24 cellular contexts compared by ENCODE assay signal in genomic region chr2:238030422-238031155, GRCh38. TPM values are rescaled to one million over a fixed set of nuclear protein-coding genes. Genes with fewer than 3 reads are reported as not detected.
DNase-seq lines count a peak whose midpoint lies in the region; ATAC-seq and TF ChIP-seq lines count a peak whose summit lies in the region.
"Had no signal": no experiment of that assay in that cellular context is flagged by ENCODE, and none has a peak within 500 bp of the region (broad histone marks: within the 10 kb centered on the region; RNA-seq: fewer than 3 reads in every experiment).

No MANE protein-coding gene starts in this region.

- no peaks in the 10 kb centered on the region for H4K20me1 ChIP-seq in OCI-LY7 (ENCODE audit: insufficient read depth, low read length)

- CTCF ChIA-PET in OCI-LY7 (lab: Charles Lee; ENCODE audit: unreplicated experiment): no interaction called here

- H3K9me3 ChIP-seq in OCI-LY7 (ENCODE audit: low read length) (no peaks in the 10 kb centered on the region), prostate gland (no peaks in the 10 kb centered on the region)
- H3K9me3 ChIP-seq: testis had no signal

- intact Hi-C loops in OCI-LY7 (cut with micrococcal nuclease; ENCODE audit: unreplicated experiment) (no loop called here), prostate gland (cut with DNase I) (no loop called here), Right ventricle myocardium superior (cut with DNase I) (no loop called here)

- no peaks in the 10 kb centered on the region for H3K27me3 ChIP-seq in foreskin keratinocyte
- no peaks in the 10 kb centered on the region for H3K27me3 ChIP-seq in prostate gland (replicated peaks; ENCODE audit: insufficient read depth)
- H3K27me3 ChIP-seq: testis had no signal

- no peak overlapping the region for H3K27ac ChIP-seq in OCI-LY7 (ENCODE audit: low read depth, low read length, poor library complexity, severe bottlenecking)
- H3K27ac ChIP-seq in foreskin keratinocyte: no peak overlapping the region
- no peak overlapping the region for H3K27ac ChIP-seq in prostate gland
- H3K27ac ChIP-seq: 22Rv1, epithelial cell of prostate, testis had no signal

- no TSS peak for BruUV-seq in OCI-LY7 (replicated peaks; lab: Mats Ljungman, UMichigan)

- H3K9me2 ChIP-seq in OCI-LY7 (ENCODE audit: insufficient read depth, low read length): no peaks in the 10 kb centered on the region

- H3K4me2 ChIP-seq in OCI-LY7 (ENCODE audit: low read length): no peak overlapping the region

- H3K36me3 ChIP-seq in OCI-LY7 (ENCODE audit: insufficient read depth, low read length) (no peaks in the 10 kb centered on the region), prostate gland (no peaks in the 10 kb centered on the region)

- no peaks in the 10 kb centered on the region for H3K4me1 ChIP-seq in OCI-LY7 (ENCODE audit: insufficient read depth, low read length, poor library complexity, severe bottlenecking)
- H3K4me1 ChIP-seq in foreskin keratinocyte: peaks cover 34% of the 10 kb centered on the region
- H3K4me1 ChIP-seq in prostate gland (replicated peaks): no peaks in the 10 kb centered on the region
- H3K4me1 ChIP-seq: testis had no signal

- no peaks in the 10 kb centered on the region for H3K79me2 ChIP-seq in OCI-LY7 (ENCODE audit: insufficient read depth, low read depth, low read length)

- POLR2A ChIA-PET in OCI-LY7 (lab: Charles Lee): no interaction called here

- ATAC-seq in foreskin keratinocyte (no peak), Right ventricle myocardium superior (ENCODE audit: poor library complexity) (no peak)
- ATAC-seq: activated T-cell treated with anti-CD3 and anti-CD28 coated beads, Interleukin-2, amount 50 U/mL, for 4 hours had no signal

- no peak overlapping the region for H2AFZ ChIP-seq in OCI-LY7 (ENCODE audit: low read length)

- no peak for TF ChIP-seq POLR2A in prostate gland (IDR thresholded peaks at IDR 0.05)

- DNase-seq in NCI-H82 (lab: John Stamatoyannopoulos, UW) (peak; percentile 36), NCI-H82 treated with DMSO at 0.1 percent for 48 hours (lab: John Stamatoyannopoulos, UW; ENCODE audit: unreplicated experiment) (no peak), OCI-LY7 (ENCODE audit: low spot score) (no peak), foreskin keratinocyte (no peak), prostate gland (ENCODE audit: low spot score) (peak; percentile 70), activated gamma-delta T cell (lab: John Stamatoyannopoulos, UW) (no peak), Right ventricle myocardium superior (no peak), NCI-H146 (lab: John Stamatoyannopoulos, UW) (no peak)
- DNase-seq: activated CD4-positive, CD25-positive, alpha-beta regulatory T cell; activated T-cell treated with anti-CD3 and anti-CD28 coated beads, Interleukin-2, amount 50 U/mL, for 4 hours; anterior cingulate cortex; caudate nucleus; CD8-positive, alpha-beta memory T cell; DMS53; GF-D8; hippocampal formation; kidney; NCI-H1694 treated with DMSO at 0.1 percent for 48 hours; NCI-H2171 treated with DMSO at 0.1 percent for 48 hours; NCI-H526 treated with DMSO at 0.1 percent for 48 hours; testis had no signal

- H3K4me3 ChIP-seq in OCI-LY7 (ENCODE audit: low read depth, low read length, poor library complexity, severe bottlenecking) (no peak overlapping the region), prostate gland (no peak overlapping the region)
- H3K4me3 ChIP-seq: lung, testis had no signal

- TF ChIP-seq CTCF in OCI-LY7 (conservative IDR thresholded peaks at IDR 0.05; ENCODE audit: low read length) (peak; percentile 40), foreskin keratinocyte (conservative IDR thresholded peaks at IDR 0.05) (peak; percentile 19), prostate gland (IDR thresholded peaks at IDR 0.05) (no peak)

- 64% methylated on average over 8 of the region's 8 CpGs for WGBS in prostate gland

RNA-seq across cellular contexts. Expression of gene SCLY, which starts 30.2 kb away (rescaled TPM):
- 39.3 and 41.7 TPM in 2 replicates for total RNA-seq in OCI-LY7 (2014; rRNA removed; shearing (Covaris generic))
- total RNA-seq in OCI-LY7 (2022) (29.9 and 31.2 TPM in 2 replicates), foreskin keratinocyte (23.5 and 24.6 TPM in 2 replicates), prostate gland (10 to 100 TPM; 11.5 to 16.1 TPM), Right ventricle myocardium superior (8.6 TPM)
- polyA plus RNA-seq in foreskin keratinocyte: 21.6 and 27.8 TPM in 2 replicates

Comparison
In these comparisons a context has a peak if more than half of its experiments do, and no peak if none do; other contexts are left out.
1. DNase-seq: peak in NCI-H82 (single experiment) and prostate gland (single experiment); none in NCI-H82 treated with DMSO at 0.1 percent for 48 hours (single experiment), OCI-LY7 (single experiment), foreskin keratinocyte (0 of 2), activated gamma-delta T cell (single experiment), Right ventricle myocardium superior (single experiment) and NCI-H146 (single experiment).
2. CTCF ChIP-seq: peak in OCI-LY7 (single experiment) and foreskin keratinocyte (single experiment); none in prostate gland (0 of 4).